Comparison of ENCODE assay signal across 8 cellular contexts in the genomic region with DNA sequence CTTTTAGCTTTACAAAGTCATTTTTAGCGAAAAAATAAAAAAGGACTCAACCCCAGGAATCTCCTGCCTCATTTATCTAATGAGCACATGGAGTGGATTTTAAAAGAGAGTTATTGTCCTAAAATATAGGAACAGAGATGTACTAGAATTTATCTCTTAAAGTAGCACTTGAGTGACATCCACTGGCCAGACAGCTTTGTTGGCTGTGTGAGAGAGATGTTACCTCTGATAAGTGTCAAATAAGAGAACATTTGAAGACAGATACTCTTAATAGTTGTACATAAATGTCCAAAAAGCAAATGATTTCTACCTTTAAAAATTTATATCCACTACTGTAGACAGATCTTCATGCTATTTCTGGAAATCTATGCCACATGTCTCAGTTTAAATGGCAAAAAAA. TPM values are rescaled to one million over a fixed set of nuclear protein-coding genes. Genes with fewer than 3 reads are reported as not detected.
DNase-seq lines count a peak whose midpoint lies in the region; ATAC-seq and TF ChIP-seq lines count a peak whose summit lies in the region.

No MANE protein-coding gene starts in this region.

- H2AFZ ChIP-seq in OCI-LY1 (ENCODE audit: low read length) (no peak overlapping the region), fibroblast of lung (ENCODE audit: low read length) (no peak overlapping the region)

- H3K27me3 Mint-ChIP-seq in activated T-helper 17 cell treated with anti-CD3 and anti-CD28 coated beads, Interleukin-2, amount 50 U/mL, for 72 hours: no peaks in the 10 kb centered on the region

- ATAC-seq in GM18861 (IDR thresholded peaks at IDR 0.05; ENCODE audit: unreplicated experiment): peak; percentile 44
- ATAC-seq in activated T-helper 17 cell treated with anti-CD3 and anti-CD28 coated beads, Interleukin-2, amount 50 U/mL, for 72 hours (replicated peaks): no peak

- H3K36me3 Mint-ChIP-seq in activated T-helper 17 cell treated with anti-CD3 and anti-CD28 coated beads, Interleukin-2, amount 50 U/mL, for 72 hours (ENCODE audit: low read depth): no peaks in the 10 kb centered on the region

- TF ChIP-seq CTCF in OCI-LY1 (IDR thresholded peaks at IDR 0.05; ENCODE audit: low read length) (peak; percentile 68), fibroblast of lung (conservative IDR thresholded peaks at IDR 0.05 in 1 of 2, IDR thresholded peaks at IDR 0.05 in 1 of 2; ENCODE audit: low read depth in 1 of 2, low read length in 2 of 2) (peak; percentile 38 to 52)

- no peaks in the 10 kb centered on the region for H3K36me3 ChIP-seq in OCI-LY1 (ENCODE audit: insufficient read depth, low read length)
- H3K36me3 ChIP-seq in fibroblast of lung (ENCODE audit: control insufficient read depth, insufficient read depth, low read length): no peaks in the 10 kb centered on the region

- H3K4me2 ChIP-seq in OCI-LY1 (ENCODE audit: low read length) (no peak overlapping the region), fibroblast of lung (ENCODE audit: extremely low read depth, insufficient read depth, low read length) (no peak overlapping the region)

- no peaks in the 10 kb centered on the region for H3K9me2 ChIP-seq in OCI-LY1 (ENCODE audit: low read depth, low read length)

- H3K4me3 Mint-ChIP-seq in activated T-helper 17 cell treated with anti-CD3 and anti-CD28 coated beads, Interleukin-2, amount 50 U/mL, for 72 hours: no peak overlapping the region

- H3F3A ChIP-seq in OCI-LY1 (ENCODE audit: insufficient read depth, low read length): no peaks in the 10 kb centered on the region

- H3K27ac ChIP-seq in OCI-LY1 (ENCODE audit: low read depth, low read length, poor library complexity, severe bottlenecking) (no peak overlapping the region), fibroblast of lung (ENCODE audit: insufficient read depth, low read length) (no peak overlapping the region)

- no peaks in the 10 kb centered on the region for H3K4me1 Mint-ChIP-seq in activated T-helper 17 cell treated with anti-CD3 and anti-CD28 coated beads, Interleukin-2, amount 50 U/mL, for 72 hours

- in situ Hi-C loops in KBM-7 (cut with MboI; ENCODE audit: low pct_unique_long_range_greater_than_20kb, low sequenced_read_pairs): no loop called here

- H3K4me1 ChIP-seq in OCI-LY1 (ENCODE audit: insufficient read depth, low read length, severe bottlenecking): peaks cover 10% of the 10 kb centered on the region
- peaks cover 8% of the 10 kb centered on the region for H3K4me1 ChIP-seq in fibroblast of lung (ENCODE audit: control insufficient read depth, extremely low read depth, insufficient read depth, low read length)

- H3K4me3 ChIP-seq in OCI-LY1 (ENCODE audit: low read depth, low read length, poor library complexity, severe bottlenecking): no peak overlapping the region
- H3K4me3 ChIP-seq in fibroblast of lung (replicated peaks in 1 of 4; ENCODE audit: control extremely low read depth in 1 of 4, insufficient read depth in 1 of 4, low read depth in 3 of 4, low read length in 4 of 4): no peak overlapping the region

- no peaks in the 10 kb centered on the region for H3K79me2 ChIP-seq in OCI-LY1 (ENCODE audit: insufficient read depth, low read length)
- no peaks in the 10 kb centered on the region for H3K79me2 ChIP-seq in fibroblast of lung (ENCODE audit: control insufficient read depth, insufficient read depth, low read length)

- H3K9me3 ChIP-seq in OCI-LY1 (ENCODE audit: low read length): no peaks in the 10 kb centered on the region
- no peaks in the 10 kb centered on the region for H3K9me3 ChIP-seq in fibroblast of lung (ENCODE audit: control insufficient read depth, insufficient read depth, low read depth, low read length)

- peak; percentile 52 for DNase-seq in A172 (ENCODE audit: low spot score)
- DNase-seq in fibroblast of lung (ENCODE audit: low read depth in 2 of 2): peak; percentile 60 to 87
- DNase-seq in HK-2 (ENCODE audit: unreplicated experiment): no peak
- DNase-seq in stimulated activated naive CD4-positive, alpha-beta T cell (lab: John Stamatoyannopoulos, UW): no peak
- no peak for DNase-seq in KBM-7

- H4K20me1 ChIP-seq in OCI-LY1 (ENCODE audit: insufficient read depth, low read length) (no peaks in the 10 kb centered on the region), fibroblast of lung (ENCODE audit: control insufficient read depth, extremely low read depth, insufficient read depth, low read length) (no peaks in the 10 kb centered on the region)

- H3K27ac Mint-ChIP-seq in activated T-helper 17 cell treated with anti-CD3 and anti-CD28 coated beads, Interleukin-2, amount 50 U/mL, for 72 hours: no peak overlapping the region

- H3K27me3 ChIP-seq in OCI-LY1 (ENCODE audit: insufficient read depth, low read length) (no peaks in the 10 kb centered on the region), fibroblast of lung (ENCODE audit: control insufficient read depth, insufficient read depth, low read length) (no peaks in the 10 kb centered on the region)

- no peaks in the 10 kb centered on the region for H3K9me3 Mint-ChIP-seq in activated T-helper 17 cell treated with anti-CD3 and anti-CD28 coated beads, Interleukin-2, amount 50 U/mL, for 72 hours

- H3K9ac ChIP-seq in OCI-LY1 (ENCODE audit: low read length) (no peak overlapping the region), fibroblast of lung (ENCODE audit: insufficient read depth, low read length) (no peak overlapping the region)

RNA-seq across cellular contexts. Expression of a gene that starts 12.3 kb away (rescaled TPM):
- total RNA-seq in A172 (2014; rRNA removed; shearing (Covaris generic)): 92.7 and 109 TPM in 2 replicates
- total RNA-seq in fibroblast of lung: 117 and 159 TPM in 2 replicates
- 103 and 127 TPM in 2 replicates for polyA plus RNA-seq in fibroblast of lung
- polyA plus RNA-seq in fibroblast of lung (2012): 55.0 and 85.8 TPM in 2 replicates
- 47.7 and 99.9 TPM in 2 replicates for polyA minus RNA-seq in fibroblast of lung (ENCODE audit: low replicate concordance)
- total RNA-seq in activated T-helper 17 cell treated with anti-CD3 and anti-CD28 coated beads, Interleukin-2, amount 50 U/mL, for 72 hours: 10 to 100 TPM; 14.8 to 28.3 TPM

RNA-seq across cellular contexts. Expression of a gene that starts 57.3 kb away (rescaled TPM):
- not detected in 2 replicates for total RNA-seq in A172 (2014; rRNA removed; shearing (Covaris generic))
- total RNA-seq in fibroblast of lung: 93.3 and 547 TPM in 2 replicates
- 26.2 and 27.7 TPM in 2 replicates for polyA plus RNA-seq in fibroblast of lung
- 18.5 and 19.3 TPM in 2 replicates for polyA plus RNA-seq in fibroblast of lung (2012)
- polyA minus RNA-seq in fibroblast of lung (ENCODE audit: low replicate concordance): 1.2 TPM in 1 of 2 replicates, not detected in the other
- not detected for total RNA-seq in activated T-helper 17 cell treated with anti-CD3 and anti-CD28 coated beads, Interleukin-2, amount 50 U/mL, for 72 hours

Comparison
In these comparisons a context has a peak if more than half of its experiments do, and no peak if none do; other contexts are left out.
1. DNase-seq: peak in A172 (single experiment) and fibroblast of lung (2 of 2); none in HK-2 (single experiment), stimulated activated naive CD4-positive, alpha-beta T cell (0 of 6) and KBM-7 (single experiment).
2. RNA of a gene that starts 57.3 kb away (total RNA-seq): 93.3 to 547 TPM in fibroblast of lung; not detected in A172 and not detected in activated T-helper 17 cell treated with anti-CD3 and anti-CD28 coated beads, Interleukin-2, amount 50 U/mL, for 72 hours; every median in the first group is over 10 times any median in the second.